ENCODE assay signal across 1 cellular context in the genomic region with DNA sequence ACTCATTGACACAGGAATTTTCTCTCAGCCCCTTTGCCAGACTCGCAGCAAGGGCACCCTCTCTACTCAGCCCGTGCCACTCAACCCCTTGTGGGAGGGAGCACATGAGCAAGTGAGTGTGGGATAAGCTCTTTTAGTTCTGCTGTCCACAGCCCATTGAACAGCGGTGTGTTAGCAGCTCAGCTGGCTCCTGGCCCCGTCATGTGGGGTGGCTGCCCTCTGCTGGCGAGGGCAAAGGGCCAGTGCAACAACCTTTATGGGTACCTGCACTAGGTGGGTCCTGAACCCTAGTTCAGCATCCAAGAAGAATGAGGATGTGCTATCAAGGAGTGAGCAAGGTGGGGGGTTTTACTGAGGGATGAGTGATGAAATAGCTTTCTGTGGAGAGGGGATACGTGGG.
TF ChIP-seq lines count a peak whose summit lies in the region.

No MANE protein-coding gene starts in this region.

TF ChIP-seq in WTC11, 78 proteins besides CTCF, POLR2A, EP300 and RAD21 (continued from another document):
- TF ChIP-seq, protein P1, sequence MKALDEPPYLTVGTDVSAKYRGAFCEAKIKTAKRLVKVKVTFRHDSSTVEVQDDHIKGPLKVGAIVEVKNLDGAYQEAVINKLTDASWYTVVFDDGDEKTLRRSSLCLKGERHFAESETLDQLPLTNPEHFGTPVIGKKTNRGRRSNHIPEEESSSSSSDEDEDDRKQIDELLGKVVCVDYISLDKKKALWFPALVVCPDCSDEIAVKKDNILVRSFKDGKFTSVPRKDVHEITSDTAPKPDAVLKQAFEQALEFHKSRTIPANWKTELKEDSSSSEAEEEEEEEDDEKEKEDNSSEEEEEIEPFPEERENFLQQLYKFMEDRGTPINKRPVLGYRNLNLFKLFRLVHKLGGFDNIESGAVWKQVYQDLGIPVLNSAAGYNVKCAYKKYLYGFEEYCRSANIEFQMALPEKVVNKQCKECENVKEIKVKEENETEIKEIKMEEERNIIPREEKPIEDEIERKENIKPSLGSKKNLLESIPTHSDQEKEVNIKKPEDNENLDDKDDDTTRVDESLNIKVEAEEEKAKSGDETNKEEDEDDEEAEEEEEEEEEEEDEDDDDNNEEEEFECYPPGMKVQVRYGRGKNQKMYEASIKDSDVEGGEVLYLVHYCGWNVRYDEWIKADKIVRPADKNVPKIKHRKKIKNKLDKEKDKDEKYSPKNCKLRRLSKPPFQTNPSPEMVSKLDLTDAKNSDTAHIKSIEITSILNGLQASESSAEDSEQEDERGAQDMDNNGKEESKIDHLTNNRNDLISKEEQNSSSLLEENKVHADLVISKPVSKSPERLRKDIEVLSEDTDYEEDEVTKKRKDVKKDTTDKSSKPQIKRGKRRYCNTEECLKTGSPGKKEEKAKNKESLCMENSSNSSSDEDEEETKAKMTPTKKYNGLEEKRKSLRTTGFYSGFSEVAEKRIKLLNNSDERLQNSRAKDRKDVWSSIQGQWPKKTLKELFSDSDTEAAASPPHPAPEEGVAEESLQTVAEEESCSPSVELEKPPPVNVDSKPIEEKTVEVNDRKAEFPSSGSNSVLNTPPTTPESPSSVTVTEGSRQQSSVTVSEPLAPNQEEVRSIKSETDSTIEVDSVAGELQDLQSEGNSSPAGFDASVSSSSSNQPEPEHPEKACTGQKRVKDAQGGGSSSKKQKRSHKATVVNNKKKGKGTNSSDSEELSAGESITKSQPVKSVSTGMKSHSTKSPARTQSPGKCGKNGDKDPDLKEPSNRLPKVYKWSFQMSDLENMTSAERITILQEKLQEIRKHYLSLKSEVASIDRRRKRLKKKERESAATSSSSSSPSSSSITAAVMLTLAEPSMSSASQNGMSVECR (CRISPR knock-in tag; IDR thresholded peaks at IDR 0.05; ENCODE audit: borderline replicate concordance), result no peak
- no peak for TF ChIP-seq SMAD3 (CRISPR knock-in tag; IDR thresholded peaks at IDR 0.05; ENCODE audit: borderline replicate concordance)
- TF ChIP-seq, protein P2, sequence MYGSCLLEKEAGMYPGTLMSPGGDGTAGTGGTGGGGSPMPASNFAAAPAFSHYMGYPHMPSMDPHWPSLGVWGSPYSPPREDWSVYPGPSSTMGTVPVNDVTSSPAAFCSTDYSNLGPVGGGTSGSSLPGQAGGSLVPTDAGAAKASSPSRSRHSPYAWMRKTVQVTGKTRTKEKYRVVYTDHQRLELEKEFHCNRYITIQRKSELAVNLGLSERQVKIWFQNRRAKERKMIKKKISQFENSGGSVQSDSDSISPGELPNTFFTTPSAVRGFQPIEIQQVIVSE (CRISPR knock-in tag; IDR thresholded peaks at IDR 0.05; ENCODE audit: borderline replicate concordance), result no peak
- TF ChIP-seq FOXP1 (CRISPR knock-in tag; IDR thresholded peaks at IDR 0.05; ENCODE audit: borderline replicate concordance), result no peak
